Comparison of ENCODE assay signal across 19 cellular contexts in the genomic region with DNA sequence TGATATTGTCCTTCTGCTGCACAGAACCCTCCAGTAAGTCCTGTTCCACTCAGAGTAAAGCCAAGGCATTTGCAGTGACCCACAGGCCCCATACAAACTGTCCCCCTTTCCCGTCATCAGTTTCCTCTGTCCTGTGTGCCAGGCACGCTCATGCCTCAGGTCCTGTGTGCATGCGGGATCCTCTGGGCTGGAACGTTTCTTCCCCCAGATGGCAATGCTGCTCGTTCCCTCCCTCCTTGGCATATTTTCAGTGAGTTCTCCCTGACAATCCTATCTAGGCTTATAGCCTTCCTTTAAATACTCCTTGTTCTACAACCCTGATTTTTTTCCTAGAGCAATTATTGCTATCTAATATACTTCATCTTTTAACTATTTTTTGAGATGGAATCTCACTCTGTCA. TPM values are rescaled to one million over a fixed set of nuclear protein-coding genes. Genes with fewer than 3 reads are reported as not detected.
DNase-seq lines count a peak whose midpoint lies in the region; ATAC-seq and TF ChIP-seq lines count a peak whose summit lies in the region.
"Had no signal": no experiment of that assay in that cellular context is flagged by ENCODE, and none has a peak within 500 bp of the region (broad histone marks: within the 10 kb centered on the region; RNA-seq: fewer than 3 reads in every experiment).

No MANE protein-coding gene starts in this region.

- peak overlapping the region; percentile 79; the same call in 1 of the 2 replicates for H3K27ac ChIP-seq in VCaP
- H3K27ac ChIP-seq in foreskin keratinocyte = peak overlapping the region; percentile 93
- H3K27ac ChIP-seq in skin epidermis = peak overlapping the region in 11 of 21 experiments; percentile 10 to 70 (median 32)
- H3K27ac ChIP-seq: thoracic aorta had no signal

- H3K4me3 ChIP-seq in skin epidermis = no peak overlapping the region
- H3K4me3 ChIP-seq: GM12878, lung, thoracic aorta had no signal

- DNase-seq in DMS 273 (lab: John Stamatoyannopoulos, UW; ENCODE audit: unreplicated experiment) (peak; percentile 42), DMS 273 treated with DMSO at 0.1 percent for 48 hours (lab: John Stamatoyannopoulos, UW) (no peak), foreskin keratinocyte (no peak), HPDE6-E6E7 (ENCODE audit: extremely low spot score) (no peak)
- DNase-seq: activated CD4-positive, alpha-beta T cell treated with anti-CD3 and anti-CD28 coated beads for 1 hour; activated CD8-positive, alpha-beta memory T cell treated with anti-CD3 and anti-CD28 coated beads, Interleukin-2, amount 50 U/mL, for 4 hours; activated naive CD4-positive, alpha-beta T cell treated with anti-CD3 and anti-CD28 coated beads for 36 hours; CD8-positive, alpha-beta T cell; effector CD8-positive, alpha-beta T cell; H9; SHP77 had no signal

- peaks cover 27% of the 10 kb centered on the region for H3K4me1 ChIP-seq in foreskin keratinocyte

- TF ChIP-seq CTCF in VCaP (conservative IDR thresholded peaks at IDR 0.05) (no peak), foreskin keratinocyte (conservative IDR thresholded peaks at IDR 0.05) (no peak)

- ATAC-seq in foreskin keratinocyte (no peak), GM19452 (IDR thresholded peaks at IDR 0.05; ENCODE audit: unreplicated experiment) (no peak), HG02588 (IDR thresholded peaks at IDR 0.05; ENCODE audit: unreplicated experiment) (no peak)
- ATAC-seq: CD8-positive, alpha-beta T cell; GM12878 had no signal

- H3K27me3 ChIP-seq in foreskin keratinocyte = no peaks in the 10 kb centered on the region

RNA-seq across cellular contexts. Expression of gene OPA3, which starts 5.7 kb away (rescaled TPM):
- total RNA-seq in foreskin keratinocyte = 9.4 and 11.4 TPM in 2 replicates
- 7.0 and 7.8 TPM in 2 replicates for polyA plus RNA-seq in foreskin keratinocyte

RNA-seq across cellular contexts. Expression of gene GPR4, which starts 23.2 kb away (rescaled TPM):
- total RNA-seq in foreskin keratinocyte = not detected in 2 replicates
- 0.06 and 0.07 TPM in 2 replicates for polyA plus RNA-seq in foreskin keratinocyte
- total RNA-seq: activated naive CD4-positive, alpha-beta T cell treated with anti-CD3 and anti-CD28 coated beads for 36 hours; CD8-positive, alpha-beta T cell; GM12878; T-helper 2 cell treated with Interferon-gamma antibody and Interleukin-4, amounts not matched to agents 100 ng/mL and 5 ng/mL, for 36 hours had no signal
- polyA plus RNA-seq: GM12878 had no signal

Comparison
In these comparisons a context has a peak if more than half of its experiments do, and no peak if none do; other contexts are left out.
1. H3K27ac ChIP-seq: peak in every context shown above with its lines; median percentile 93 in foreskin keratinocyte; 79 in VCaP; 32 in skin epidermis.